8 cellular contexts compared by ENCODE assay signal in genomic region chr11:57566035-57566504, GRCh38. TPM values are rescaled to one million over a fixed set of nuclear protein-coding genes. Genes with fewer than 3 reads are reported as not detected.
DNase-seq lines count a peak whose midpoint lies in the region; ATAC-seq and TF ChIP-seq lines count a peak whose summit lies in the region.

No MANE protein-coding gene starts in this region.

- H3K27ac ChIP-seq in urinary bladder (ENCODE audit: low read depth): peak overlapping the region; percentile 78

- peak; percentile 73 for ATAC-seq in HG03571 (IDR thresholded peaks at IDR 0.05; ENCODE audit: unreplicated experiment)
- peak; percentile 75 for ATAC-seq in mucosa of descending colon

- H3K4me1 ChIP-seq in mucosa of descending colon (ENCODE audit: low read depth): peaks cover 10% of the 10 kb centered on the region
- no peaks in the 10 kb centered on the region for H3K4me1 ChIP-seq in urinary bladder (ENCODE audit: insufficient read depth)

- 37% methylated on average over 3 of the region's 3 CpGs for WGBS in urinary bladder

- intact Hi-C loops in mucosa of descending colon (cut with DNase I, micrococcal nuclease): loop anchor here in 1 of 2 donors (5.0 kb wide), 1 partner anchor 76 kb away; no protein-coding TSS in a partner anchor

- TF ChIP-seq CTCF in GM20000 (IDR thresholded peaks at IDR 0.05; ENCODE audit: extremely low read depth, missing control alignments) (no peak), mucosa of descending colon (IDR thresholded peaks at IDR 0.05) (no peak)

- no peak overlapping the region for H3K4me3 ChIP-seq in mucosa of descending colon
- peak overlapping the region; percentile 86 for H3K4me3 ChIP-seq in urinary bladder (ENCODE audit: low read depth, low read length)

- no peaks in the 10 kb centered on the region for H3K9me3 ChIP-seq in mucosa of descending colon

- H3K36me3 ChIP-seq in mucosa of descending colon (ENCODE audit: low read depth): no peaks in the 10 kb centered on the region
- H3K36me3 ChIP-seq in urinary bladder (ENCODE audit: insufficient read depth): no peaks in the 10 kb centered on the region

- DNase-seq in GM03348 (ENCODE audit: low spot score): peak; percentile 63
- DNase-seq in GM20000 (ENCODE audit: low spot score): peak; percentile 78
- DNase-seq in T-helper 1 cell: peak in 3 of 5 donors; percentile 8 to 69 (median 17)
- peak; percentile 1 for DNase-seq in effector CD8-positive, alpha-beta T cell (lab: John Stamatoyannopoulos, UW)
- peak in 2 of 3 donors; percentile 30 to 61 for DNase-seq in mucosa of descending colon
- no peak for DNase-seq in NCI-H146 treated with DMSO at 0.1 percent for 48 hours (lab: John Stamatoyannopoulos, UW; ENCODE audit: unreplicated experiment)

RNA-seq across cellular contexts. Expression of gene UBE2L6, which starts 1.4 kb away (rescaled TPM):
- total RNA-seq in mucosa of descending colon: 10 to 100 TPM; 26.1 to 57.3 (median 53.9) TPM
- total RNA-seq in urinary bladder: 25.6 TPM
- 76.8 TPM for polyA plus RNA-seq in urinary bladder

RNA-seq across cellular contexts. Expression of gene SMTNL1, which starts 28.7 kb away (rescaled TPM):
- not detected for total RNA-seq in mucosa of descending colon
- total RNA-seq in urinary bladder: 0.16 TPM
- polyA plus RNA-seq in urinary bladder: not detected

RNA-seq across cellular contexts. Expression of gene SERPING1, which starts 31.4 kb away (rescaled TPM):
- total RNA-seq in mucosa of descending colon (100 to 1,000 TPM in 2 of 3 donors, 10 to 100 TPM in 1; 31.0 to 224 (median 112) TPM), urinary bladder (53.6 TPM)
- 806 TPM for polyA plus RNA-seq in urinary bladder

RNA-seq across cellular contexts. Expression of gene TIMM10, which starts 35.5 kb away (rescaled TPM):
- total RNA-seq in mucosa of descending colon (10 to 100 TPM; 25.5 to 50.1 (median 49.9) TPM), urinary bladder (14.3 TPM)
- 40.7 TPM for polyA plus RNA-seq in urinary bladder

RNA-seq across cellular contexts. Expression of gene SLC43A1, which starts 50.6 kb away (rescaled TPM):
- total RNA-seq in mucosa of descending colon (10 to 100 TPM in 1 of 3 donors, 1 to 10 TPM in 2; 8.3 to 22.6 (median 9.9) TPM), urinary bladder (16.8 TPM)
- polyA plus RNA-seq in urinary bladder: 33.0 TPM
